Comparison of ENCODE assay signal across 11 cellular contexts in the genomic region with DNA sequence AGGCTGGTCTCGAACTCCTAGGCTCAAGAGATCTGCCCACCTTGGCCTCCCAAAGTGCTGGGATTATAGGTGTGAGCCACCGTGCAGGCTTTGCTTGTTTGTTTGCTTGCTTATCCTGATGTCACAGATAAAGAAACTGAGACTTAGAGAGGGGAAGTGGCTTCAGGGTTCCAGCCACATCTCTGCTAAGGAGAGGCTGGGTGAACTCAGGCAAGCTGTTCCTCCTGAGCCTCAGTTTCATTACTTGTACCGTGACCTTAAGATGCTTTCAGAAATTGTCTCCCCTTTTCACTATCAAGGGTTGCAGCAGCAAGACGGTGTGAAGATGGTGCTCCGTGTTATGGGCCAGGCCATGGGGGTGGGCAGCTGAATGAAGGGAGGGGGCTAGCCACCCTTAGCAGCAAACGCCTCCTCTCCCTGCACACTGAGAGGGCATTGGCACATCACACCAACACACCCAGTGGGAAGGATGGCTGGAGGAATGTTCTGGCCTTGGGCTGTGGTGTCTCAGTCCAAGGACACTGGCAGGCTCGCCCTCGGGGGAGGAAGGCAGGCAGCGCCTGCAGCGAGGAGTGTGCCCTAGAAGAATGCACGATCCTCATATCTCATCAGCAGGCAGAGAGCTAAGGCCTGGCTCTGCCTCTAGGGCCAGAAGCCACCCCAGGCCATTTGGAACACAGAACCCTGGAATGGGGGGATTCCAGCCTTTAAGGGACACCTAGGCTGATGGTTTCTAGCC. TPM values are rescaled to one million over a fixed set of nuclear protein-coding genes. Genes with fewer than 3 reads are reported as not detected.
DNase-seq lines count a peak whose midpoint lies in the region; ATAC-seq, FAIRE-seq and TF ChIP-seq lines count a peak whose summit lies in the region.
"Had no signal": no experiment of that assay in that cellular context is flagged by ENCODE, and none has a peak within 500 bp of the region (broad histone marks: within the 10 kb centered on the region; RNA-seq: fewer than 3 reads in every experiment).

No MANE protein-coding gene starts in this region.

- H3K4me1 ChIP-seq in left ventricle myocardium inferior = peaks cover 82% of the 10 kb centered on the region

- TF ChIP-seq CTCF in left ventricle myocardium inferior (IDR thresholded peaks at IDR 0.05; ENCODE audit: borderline replicate concordance) = no peak

- peaks cover 49% of the 10 kb centered on the region for H3K36me3 ChIP-seq in left ventricle myocardium inferior

- ATAC-seq in GM21423 (IDR thresholded peaks at IDR 0.05; ENCODE audit: unreplicated experiment) (peak; percentile 89), HG03439 (IDR thresholded peaks at IDR 0.05; ENCODE audit: unreplicated experiment) (peak; percentile 61)
- ATAC-seq: activated naive CD8-positive, alpha-beta T cell treated with anti-CD3 and anti-CD28 coated beads, Interleukin-2, amount 50 U/mL, for 24 hours had no signal

- H3K27me3 ChIP-seq in left ventricle myocardium inferior (ENCODE audit: low read depth) = no peaks in the 10 kb centered on the region
- H3K27me3 ChIP-seq: SJSA1 had no signal

- no peak overlapping the region for H3K4me3 ChIP-seq in left ventricle myocardium inferior
- H3K4me3 ChIP-seq: SJSA1 had no signal

- FAIRE-seq in GM18507 (lab: Jason Lieb, UNC) = peak; percentile 91

- intact Hi-C loops in left ventricle myocardium inferior (cut with micrococcal nuclease) = no loop called here

- peak overlapping the region; percentile 92 for H3K27ac ChIP-seq in left ventricle myocardium inferior (replicated peaks)
- H3K27ac ChIP-seq: SJSA1 had no signal

- no peak for DNase-seq in GM18507 (ENCODE audit: extremely low spot score, insufficient read length, low read depth)
- peak; percentile 66 for DNase-seq in left ventricle myocardium inferior
- no peak for DNase-seq in NCI-H446 treated with DMSO at 0.1 percent for 48 hours (lab: John Stamatoyannopoulos, UW)
- no peak for DNase-seq in D341Med (ENCODE audit: low spot score)
- no peak for DNase-seq in globus pallidus (ENCODE audit: low spot score)
- DNase-seq in activated T-cell treated with anti-CD3 and anti-CD28 coated beads, Interleukin-2, amount 50 U/mL, for 1 hour = no peak
- DNase-seq: activated naive CD8-positive, alpha-beta T cell treated with anti-CD3 and anti-CD28 coated beads, Interleukin-2, amount 50 U/mL, for 24 hours; DMS 273 treated with DMSO at 0.1 percent for 48 hours had no signal

- H3K9me3 ChIP-seq in left ventricle myocardium inferior (replicated peaks) = no peaks in the 10 kb centered on the region
- H3K9me3 ChIP-seq: SJSA1 had no signal

RNA-seq across cellular contexts. Expression of a gene that starts 48.2 kb away (rescaled TPM):
- total RNA-seq in left ventricle myocardium inferior = not detected
- total RNA-seq: SJSA1 had no signal

RNA-seq across cellular contexts. Expression of a gene that starts 54.1 kb away (rescaled TPM):
- 4.8 TPM for total RNA-seq in left ventricle myocardium inferior
